8 cellular contexts compared by ENCODE assay signal in the genomic region with DNA sequence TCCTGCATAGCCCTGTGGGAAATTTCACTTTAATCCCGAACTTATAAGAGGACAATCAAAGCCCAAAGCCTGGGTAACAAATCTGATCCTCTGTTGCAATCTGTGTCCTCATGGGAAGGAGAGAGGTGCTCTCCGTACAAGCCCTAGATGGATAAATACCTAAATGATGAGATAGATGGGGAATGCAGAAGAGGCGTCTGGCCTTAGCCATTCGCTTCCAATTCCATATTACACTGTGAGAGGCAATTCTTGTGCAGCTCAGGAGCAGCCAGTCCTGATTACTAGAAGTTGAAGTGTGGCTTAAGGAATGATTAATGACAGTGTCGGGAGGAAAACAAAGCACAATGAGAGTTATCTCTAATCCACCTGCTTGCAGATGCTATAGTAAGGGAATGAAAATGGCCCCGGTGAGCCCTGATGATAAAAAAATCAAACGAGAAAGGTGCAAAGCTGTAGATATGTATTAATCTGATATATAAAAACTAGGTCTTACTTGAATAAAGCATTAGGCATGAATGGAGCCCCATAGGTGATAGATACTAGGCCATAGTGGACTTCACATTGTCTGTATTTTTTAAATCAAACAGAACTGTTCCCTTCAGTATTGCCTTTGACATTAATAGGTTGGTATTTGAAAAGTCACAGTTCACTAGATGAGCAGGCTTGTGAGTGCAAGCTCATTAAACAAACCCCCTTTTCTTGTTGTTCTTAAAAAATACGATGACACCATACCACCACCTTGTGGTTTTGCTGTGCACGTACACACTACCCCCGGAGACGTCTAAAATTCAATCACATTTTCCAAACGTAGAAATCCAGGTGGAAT. TPM values are rescaled to one million over a fixed set of nuclear protein-coding genes. Genes with fewer than 3 reads are reported as not detected.
A peak's percentile ranks its signal among the peaks of the same experiment; 100 is the strongest.
DNase-seq lines count a peak whose midpoint lies in the region; ATAC-seq and TF ChIP-seq lines count a peak whose summit lies in the region.

No MANE protein-coding gene starts in this region.

- peaks cover 29% of the 10 kb centered on the region for H3K4me1 Mint-ChIP-seq in osteocyte (ENCODE audit: unreplicated experiment)

- WGBS in esophagus muscularis mucosa = 19% methylated on average over 12 of the region's 12 CpGs

- POLR2A ChIA-PET in PC-3 (lab: Charles Lee; ENCODE audit: unreplicated experiment) = interaction anchor here (0.6 kb wide), 1 partner anchor 432 kb away, joined by 6 read pairs; no protein-coding TSS in a partner anchor

- BruUV-seq in PC-3 (replicated peaks; lab: Mats Ljungman, UMichigan) = no TSS peak

- DNase-seq in EH (ENCODE audit: low read depth) = peak; percentile 81
- DNase-seq in PC-3 = peak; percentile 59
- DNase-seq in esophagus muscularis mucosa (ENCODE audit: extremely low spot score) = no peak
- no peak for DNase-seq in osteocyte (ENCODE audit: extremely low spot score, unreplicated experiment)
- no peak for DNase-seq in NCI-H2107 (lab: John Stamatoyannopoulos, UW)
- no peak for DNase-seq in GM19240 (ENCODE audit: insufficient read length, low spot score)

- H3K9me3 Mint-ChIP-seq in osteocyte (ENCODE audit: unreplicated experiment) = no peaks in the 10 kb centered on the region

- intact Hi-C loops in PC-3 (cut with micrococcal nuclease) (loop anchor here (1.0 to 5.0 kb wide), 6 partner anchors 55 to 1378 kb away; no protein-coding TSS in a partner anchor), esophagus muscularis mucosa (cut with DNase I) (no loop called here)

- H3K27me3 Mint-ChIP-seq in osteocyte (ENCODE audit: unreplicated experiment) = peaks cover 34% of the 10 kb centered on the region

- TF ChIP-seq CTCF in PC-3 (conservative IDR thresholded peaks at IDR 0.05; ENCODE audit: low read depth, low read length) = peak; percentile 96
- TF ChIP-seq CTCF in esophagus muscularis mucosa (IDR thresholded peaks at IDR 0.05) = peak; percentile 57 to 70 (median 68)
- peak; percentile 84 for TF ChIP-seq CTCF in osteocyte (IDR thresholded peaks at IDR 0.05)

- no peak overlapping the region for H3K4me2 ChIP-seq in PC-3 (ENCODE audit: low read length)

- peaks cover 49% of the 10 kb centered on the region for H3K27me3 ChIP-seq in PC-3 (ENCODE audit: low read length)
- no peaks in the 10 kb centered on the region for H3K27me3 ChIP-seq in esophagus muscularis mucosa

- CTCF ChIA-PET in PC-3 (lab: Charles Lee) = interaction anchor here (0.6 to 1.8 kb wide), 5 partner anchors 12 to 746 kb away, joined by 3 to 12 read pairs (median 3); no protein-coding TSS in a partner anchor

- no peaks in the 10 kb centered on the region for H3K79me2 ChIP-seq in PC-3 (ENCODE audit: low read length)

- H3K4me3 ChIP-seq in PC-3 (ENCODE audit: low read length) (no peak overlapping the region), esophagus muscularis mucosa (no peak overlapping the region)

- no peak for TF ChIP-seq EP300 in esophagus muscularis mucosa (IDR thresholded peaks at IDR 0.05)

- H3K4me3 Mint-ChIP-seq in osteocyte (ENCODE audit: unreplicated experiment) = no peak overlapping the region

- no peak overlapping the region for H3K9ac ChIP-seq in PC-3 (ENCODE audit: low read length)

- no peaks in the 10 kb centered on the region for H4K20me1 ChIP-seq in PC-3 (ENCODE audit: low read length)

- H3K4me1 ChIP-seq in PC-3 (ENCODE audit: insufficient read depth, low read length) (peaks cover 26% of the 10 kb centered on the region), esophagus muscularis mucosa (peaks cover 0 to 14% (median 7%) of the 10 kb centered on the region in 4 donors)

- H3K9me2 ChIP-seq in PC-3 (replicated peaks; ENCODE audit: low read length) = no peaks in the 10 kb centered on the region

- no peaks in the 10 kb centered on the region for H3F3A ChIP-seq in PC-3 (ENCODE audit: low read length, unreplicated experiment)

- H2AFZ ChIP-seq in PC-3 (ENCODE audit: low read length) = no peak overlapping the region

- H3K9me3 ChIP-seq in PC-3 (ENCODE audit: low read length) (no peaks in the 10 kb centered on the region), esophagus muscularis mucosa (no peaks in the 10 kb centered on the region)

- H3K27ac Mint-ChIP-seq in osteocyte (ENCODE audit: unreplicated experiment) = no peak overlapping the region

- TF ChIP-seq POLR2A in esophagus muscularis mucosa (IDR thresholded peaks at IDR 0.05; ENCODE audit: low read depth) = no peak

- H3K27ac ChIP-seq in PC-3 (ENCODE audit: low read length) (no peak overlapping the region), esophagus muscularis mucosa (replicated peaks in 1 of 4) (no peak overlapping the region)

- ATAC-seq in HG03354 (IDR thresholded peaks at IDR 0.05; ENCODE audit: poor library complexity, severe bottlenecking, unreplicated experiment) = peak; percentile 63
- ATAC-seq in PC-3 = peak; percentile 32; the same call in 1 of the 2 replicates
- no peak for ATAC-seq in HG02852 (IDR thresholded peaks at IDR 0.05; ENCODE audit: unreplicated experiment)

- H3K36me3 ChIP-seq in PC-3 (ENCODE audit: low read depth, low read length) (no peaks in the 10 kb centered on the region), esophagus muscularis mucosa (no peaks in the 10 kb centered on the region)

- no peaks in the 10 kb centered on the region for H3K36me3 Mint-ChIP-seq in osteocyte (ENCODE audit: unreplicated experiment)

RNA-seq across cellular contexts. Expression of gene TMCO5A, which starts 54.2 kb away (rescaled TPM):
- total RNA-seq in PC-3 (2014; rRNA removed) (not detected in 2 replicates), esophagus muscularis mucosa (not detected), osteocyte (not detected in 2 replicates)

Comparison
In these comparisons a context has a peak if more than half of its experiments do, and no peak if none do; other contexts are left out.
1. DNase-seq: peak in EH (single experiment) and PC-3 (single experiment); none in esophagus muscularis mucosa (single experiment), osteocyte (single experiment), NCI-H2107 (single experiment) and GM19240 (single experiment).
2. Peak in every context shown above with its lines, with median percentiles within 50 percentile points of each other: CTCF ChIP-seq.